In the genomic region with DNA sequence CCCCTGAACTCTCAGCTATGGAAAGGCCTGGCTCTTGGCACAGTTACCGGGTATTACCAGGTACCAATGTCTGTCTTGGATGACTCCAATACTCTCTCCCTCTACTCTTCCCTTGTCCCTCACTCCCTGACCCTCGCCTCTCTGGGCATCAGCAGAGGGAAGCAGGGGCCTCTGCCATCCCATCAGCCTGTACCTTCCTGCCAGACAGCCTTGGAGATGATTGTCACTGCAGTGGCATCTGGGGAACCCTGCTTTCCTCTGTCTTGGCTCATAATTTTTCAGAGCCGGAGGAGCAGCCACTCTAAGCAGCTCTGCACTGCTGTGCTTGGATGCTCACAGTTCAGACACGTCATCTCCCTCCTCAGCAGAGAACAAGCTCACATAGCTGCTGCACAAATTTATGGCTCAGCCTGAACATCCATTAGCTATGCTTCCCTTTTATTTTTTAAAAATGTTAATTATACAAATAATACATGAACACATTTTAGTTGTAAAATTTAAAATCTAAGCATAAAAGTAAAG, we compare ENCODE assay signal across 12 cellular contexts.
"Had no signal": no experiment of that assay in that cellular context is flagged by ENCODE, and none has a peak within 500 bp of the region (broad histone marks: within the 10 kb centered on the region; RNA-seq: fewer than 3 reads in every experiment).

No MANE protein-coding gene starts in this region.

- H3K79me2 ChIP-seq: parathyroid adenoma had no signal

- H3K4me2 ChIP-seq: smooth muscle cell had no signal

- H3K9me3 ChIP-seq: esophagus squamous epithelium, transverse colon had no signal

- H2AFZ ChIP-seq: parathyroid adenoma had no signal

- H3K27ac ChIP-seq: cardiac muscle cell, esophagus squamous epithelium, parathyroid adenoma, transverse colon had no signal

- H3K36me3 ChIP-seq: cardiac muscle cell, esophagus squamous epithelium, transverse colon had no signal

- DNase-seq: activated CD4-positive, alpha-beta memory T cell treated with anti-CD3 and anti-CD28 coated beads, Interleukin-2, amount 10 ng/mL, durations not matched to agents 7 days and 5 days; activated gamma-delta T cell treated with Interleukin-2 at 50 U/mL for 16 hours; activated T-cell treated with anti-CD3 and anti-CD28 coated beads, Interleukin-2, amount 50 U/mL, for 72 hours; esophagus squamous epithelium; right cardiac atrium; stimulated activated CD4-positive, alpha-beta T cell treated with anti-CD3 and anti-CD28 coated beads, Interleukin-1b, Interleukin-23, amount 100 ng/mL, for 48 hours; stimulated activated naive B cell treated with anti-CD40 and anti-IgM and Interleukin-4, amounts not matched to agents 10 μg/mL and 1 μg/mL and 100 μg/mL, for 72 hours; T-helper 9 cell; transverse colon had no signal

- H3K4me1 ChIP-seq: parathyroid adenoma had no signal

- H3K4me3 ChIP-seq: cardiac muscle cell, esophagus squamous epithelium, smooth muscle cell, transverse colon had no signal

- H3K27me3 ChIP-seq: cardiac muscle cell, esophagus squamous epithelium, transverse colon had no signal
